In the genomic region with DNA sequence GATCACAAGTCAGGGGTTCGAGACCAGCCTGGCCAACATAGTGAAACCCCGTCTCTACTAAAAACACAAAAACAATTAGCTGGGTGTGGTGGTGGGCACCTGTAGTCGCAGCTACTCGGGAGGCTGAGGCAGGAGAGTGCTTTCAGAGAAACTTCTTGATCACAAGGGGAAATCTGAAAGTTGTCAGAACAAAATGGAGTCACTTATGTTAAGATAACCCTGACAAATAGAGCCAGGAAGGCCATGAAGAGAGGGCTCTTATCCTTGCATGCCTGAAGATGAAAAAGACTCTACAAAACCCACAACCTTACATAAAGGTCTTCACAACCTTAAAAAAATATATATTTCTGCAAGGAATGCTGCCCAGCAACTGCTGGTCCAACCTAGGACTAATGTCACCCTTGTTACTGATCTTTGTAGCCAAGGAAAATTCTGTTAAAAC, we compare ENCODE assay signal across 9 cellular contexts. TPM values are rescaled to one million over a fixed set of nuclear protein-coding genes. Genes with fewer than 3 reads are reported as not detected.
DNase-seq lines count a peak whose midpoint lies in the region; ATAC-seq and TF ChIP-seq lines count a peak whose summit lies in the region.
"Had no signal": no experiment of that assay in that cellular context is flagged by ENCODE, and none has a peak within 500 bp of the region (broad histone marks: within the 10 kb centered on the region; RNA-seq: fewer than 3 reads in every experiment).

No MANE protein-coding gene starts in this region.

- H2AFZ ChIP-seq in DND-41 (ENCODE audit: low read depth, low read length): no peak overlapping the region

- WGBS in psoas muscle, 3 donors: 94 to 97% (median 95%) methylated on average over 4 of the region's 4 CpGs

- peaks cover 65% of the 10 kb centered on the region for H3K4me1 ChIP-seq in DND-41 (ENCODE audit: insufficient read depth, low read length)
- H3K4me1 ChIP-seq in Panc1 (ENCODE audit: control insufficient read depth, insufficient read depth, low read length): peaks cover 6% of the 10 kb centered on the region; the same call in 1 of the 2 replicates
- H3K4me1 ChIP-seq in psoas muscle: peaks cover 14% of the 10 kb centered on the region

- intact Hi-C loops in Panc1 (cut with micrococcal nuclease; ENCODE audit: unreplicated experiment): no loop called here
- intact Hi-C loops in psoas muscle (cut with DNase I): loop anchor here in 1 of 2 donors (5.0 to 10.0 kb wide), 2 partner anchors 47 to 140 kb away; a partner anchor contains a TSS

- no peaks in the 10 kb centered on the region for H3K27me3 ChIP-seq in DND-41 (ENCODE audit: insufficient read depth, low read length, poor library complexity)
- H3K27me3 ChIP-seq in Panc1 (ENCODE audit: control insufficient read depth, insufficient read depth, low read length): no peaks in the 10 kb centered on the region
- H3K27me3 ChIP-seq in psoas muscle (ENCODE audit: insufficient read depth in 3 of 3, low read length in 2 of 3): no peaks in the 10 kb centered on the region

- no peak for TF ChIP-seq CTCF in DND-41 (IDR thresholded peaks at IDR 0.05; ENCODE audit: borderline replicate concordance, extremely low read depth, low read length, poor library complexity, severe bottlenecking)
- no peak for TF ChIP-seq CTCF in Panc1 (IDR thresholded peaks at IDR 0.05)
- TF ChIP-seq CTCF in epithelial cell of proximal tubule (conservative IDR thresholded peaks at IDR 0.05; ENCODE audit: low read depth, low read length): no peak
- TF ChIP-seq CTCF in psoas muscle (IDR thresholded peaks at IDR 0.05): no peak

- H3K79me2 ChIP-seq in DND-41 (ENCODE audit: insufficient read depth, low read length): peaks cover 59% of the 10 kb centered on the region

- in situ Hi-C loops in Panc1 (cut with HindIII; ENCODE audit: low pct_unique_long_range_greater_than_20kb, low sequenced_read_pairs): no loop called here

- CTCF ChIA-PET in Panc1 (lab: Charles Lee): no interaction called here

- H3K4me3 ChIP-seq in DND-41 (ENCODE audit: low read depth in 1 of 2, low read length in 2 of 2) (peak overlapping the region; percentile 65 to 95; a peak in 3 of 4 replicates), Panc1 (ENCODE audit: low read depth in 2 of 2, low read length in 2 of 2) (peak overlapping the region; percentile 65 to 81), epithelial cell of proximal tubule (ENCODE audit: low read depth, low read length) (peak overlapping the region; percentile 94), psoas muscle (peak overlapping the region; percentile 79)

- POLR2A ChIA-PET in Panc1 (lab: Charles Lee): no interaction called here

- no peak for ATAC-seq in DND-41 (ENCODE audit: insufficient read depth, low read depth)
- no peak for ATAC-seq in Panc1
- ATAC-seq in psoas muscle: no peak
- no peak for ATAC-seq in GM18907 (IDR thresholded peaks at IDR 0.05; ENCODE audit: unreplicated experiment)

- peaks cover 3% of the 10 kb centered on the region for H3K36me3 ChIP-seq in DND-41 (ENCODE audit: insufficient read depth, low read length)
- no peaks in the 10 kb centered on the region; the same call in 1 of the 2 replicates for H3K36me3 ChIP-seq in Panc1 (ENCODE audit: control insufficient read depth, insufficient read depth, low read length)
- H3K36me3 ChIP-seq in psoas muscle (ENCODE audit: insufficient read depth in 1 of 2, low read depth in 1 of 2): peaks cover 0 to 1% of the 10 kb centered on the region in 2 donors

- peak overlapping the region; percentile 100 for H3K27ac ChIP-seq in DND-41 (ENCODE audit: low read length)
- H3K27ac ChIP-seq in Panc1 (ENCODE audit: low read length): no peak overlapping the region; the same call in 1 of the 2 replicates
- H3K27ac ChIP-seq in psoas muscle: peak overlapping the region; percentile 94

- H3K9me3 ChIP-seq in DND-41 (ENCODE audit: insufficient read depth, low read length, severe bottlenecking) (no peaks in the 10 kb centered on the region), Panc1 (ENCODE audit: control insufficient read depth, insufficient read depth, low read depth, low read length) (no peaks in the 10 kb centered on the region), psoas muscle (no peaks in the 10 kb centered on the region)

- BruUV-seq in Panc1 (replicated peaks; lab: Mats Ljungman, UMichigan): no TSS peak

- H3K9ac ChIP-seq in DND-41 (ENCODE audit: low read depth, low read length): peak overlapping the region; percentile 84

- H4K20me1 ChIP-seq in DND-41 (ENCODE audit: insufficient read depth, low read length): no peaks in the 10 kb centered on the region

- peak overlapping the region; percentile 81 for H3K4me2 ChIP-seq in DND-41 (ENCODE audit: insufficient read depth, low read length)

- DNase-seq in DND-41 (no peak), Panc1 (ENCODE audit: low read depth, low spot score) (no peak), epithelial cell of proximal tubule (ENCODE audit: low read depth) (no peak), psoas muscle (no peak), NCI-H226 (no peak), amygdala (lab: John Stamatoyannopoulos, UW) (no peak), kidney tubule cell (ENCODE audit: low spot score) (no peak)
- DNase-seq: NCI-H1105 had no signal

RNA-seq across cellular contexts. Expression of a gene that starts 1.2 kb away (rescaled TPM):
- total RNA-seq in Panc1 (2021; ENCODE audit: unreplicated experiment): 19.9 TPM
- polyA plus RNA-seq in Panc1 (2012; ENCODE audit: insufficient read length): 10.3 TPM
- total RNA-seq in epithelial cell of proximal tubule: 6.3 and 14.7 TPM in 2 replicates
- 10 to 100 TPM; 21.8 to 36.2 (median 31.2) TPM for total RNA-seq in psoas muscle
- 10 to 100 TPM; 15.7 to 26.0 (median 21.2) TPM for polyA plus RNA-seq in psoas muscle

RNA-seq across cellular contexts. Expression of a gene that starts 15.3 kb away (rescaled TPM):
- 2.9 TPM for total RNA-seq in Panc1 (2021; ENCODE audit: unreplicated experiment)
- 1.1 TPM for polyA plus RNA-seq in Panc1 (2012; ENCODE audit: insufficient read length)
- 0.63 and 5.0 TPM in 2 replicates for total RNA-seq in epithelial cell of proximal tubule
- under 1 TPM in 1 of 4 donors, not detected in 3; 0.20 TPM for total RNA-seq in psoas muscle
- under 1 TPM; 0.04 to 0.13 (median 0.05) TPM for polyA plus RNA-seq in psoas muscle
